In genomic region chr11:108027057-108027456, GRCh38 we compare ENCODE assay signal across 23 cellular contexts. TPM values are rescaled to one million over a fixed set of nuclear protein-coding genes. Genes with fewer than 3 reads are reported as not detected.
DNase-seq lines count a peak whose midpoint lies in the region; ATAC-seq, FAIRE-seq and TF ChIP-seq lines count a peak whose summit lies in the region.
"Had no signal": no experiment of that assay in that cellular context is flagged by ENCODE, and none has a peak within 500 bp of the region (broad histone marks: within the 10 kb centered on the region; RNA-seq: fewer than 3 reads in every experiment).

No MANE protein-coding gene starts in this region.

- H3K27ac Mint-ChIP-seq in H9 (no peak overlapping the region), endothelial cell (ENCODE audit: unreplicated experiment) (peak overlapping the region; percentile 50)
- H3K27ac Mint-ChIP-seq: memory B cell had no signal

- no peak overlapping the region for H2BK120ac ChIP-seq in H9 (ENCODE audit: low read depth, low read length, poor library complexity, severe bottlenecking)

- H3K56ac ChIP-seq in H9 (ENCODE audit: insufficient read length, low read depth, low read length): no peak overlapping the region

- H3K36me3 ChIP-seq in A673 (ENCODE audit: insufficient read depth, low read length, poor library complexity, severe bottlenecking): no peaks in the 10 kb centered on the region
- H3K36me3 ChIP-seq in PC-3 (ENCODE audit: low read depth, low read length): peaks cover 9% of the 10 kb centered on the region; the same call in 1 of the 2 replicates
- H3K36me3 ChIP-seq: Peyer's patch, upper lobe of right lung had no signal

- no peak overlapping the region for H4K5ac ChIP-seq in H9 (ENCODE audit: insufficient read length, low read depth, low read length)

- H4K20me1 ChIP-seq in H9 (ENCODE audit: control insufficient read depth, insufficient read depth, insufficient read length): no peaks in the 10 kb centered on the region
- H4K20me1 ChIP-seq in PC-3 (ENCODE audit: low read length): peaks cover 28% of the 10 kb centered on the region

- peaks cover 17 to 34% of the 10 kb centered on the region in 2 experiments for H3K4me1 Mint-ChIP-seq in H9
- H3K4me1 Mint-ChIP-seq in endothelial cell (ENCODE audit: unreplicated experiment): peaks cover 36% of the 10 kb centered on the region

- H3K27me3 Mint-ChIP-seq in H9 (ENCODE audit: low read depth) (no peaks in the 10 kb centered on the region), endothelial cell (ENCODE audit: unreplicated experiment) (peaks cover 6% of the 10 kb centered on the region)
- H3K27me3 Mint-ChIP-seq: memory B cell had no signal

- no peak for ATAC-seq in PC-3
- ATAC-seq: natural killer cell, upper lobe of right lung had no signal

- H3K23ac ChIP-seq in H9 (ENCODE audit: insufficient read length, low read depth, low read length): no peak overlapping the region

- no peak overlapping the region for H3K4ac ChIP-seq in H9 (ENCODE audit: low read depth, low read length)

- H3K79me1 ChIP-seq in H9 (ENCODE audit: insufficient read depth, low read depth, low read length, poor library complexity, severe bottlenecking): peaks cover 9% of the 10 kb centered on the region

- no peaks in the 10 kb centered on the region for H3F3A ChIP-seq in PC-3 (ENCODE audit: low read length, unreplicated experiment)

- CTCF ChIA-PET in A673 (lab: Charles Lee) (interaction anchor here (0.6 kb wide), 1 partner anchor 56 kb away, joined by 3 read pairs; no protein-coding TSS in a partner anchor), PC-3 (lab: Charles Lee) (interaction anchor here (0.6 kb wide), 1 partner anchor 9 kb away, joined by 4 read pairs; no protein-coding TSS in a partner anchor)

- H2AK5ac ChIP-seq in H9 (ENCODE audit: insufficient read length, low read length): no peak overlapping the region

- peaks cover 7 to 18% (median 10%) of the 10 kb centered on the region in 3 experiments; a peak in 6 of 7 replicates for H3K36me3 Mint-ChIP-seq in H9 (ENCODE audit: insufficient read depth in 1 of 3, low read depth in 3 of 3)
- H3K36me3 Mint-ChIP-seq in endothelial cell (ENCODE audit: low read depth, unreplicated experiment): peaks cover 12% of the 10 kb centered on the region
- H3K36me3 Mint-ChIP-seq: natural killer cell had no signal

- H2BK15ac ChIP-seq in H9 (ENCODE audit: low read depth, low read length): no peak overlapping the region

- peak; percentile 39 for TF ChIP-seq CTCF in A673 (conservative IDR thresholded peaks at IDR 0.05; ENCODE audit: low read depth, low read length)
- peak; percentile 53; the same call in 2 of the 3 replicates for TF ChIP-seq CTCF in H9 (conservative IDR thresholded peaks at IDR 0.05)
- TF ChIP-seq CTCF in PC-3 (conservative IDR thresholded peaks at IDR 0.05; ENCODE audit: low read depth, low read length): peak; percentile 51
- TF ChIP-seq CTCF in endothelial cell (IDR thresholded peaks at IDR 0.05; ENCODE audit: unreplicated experiment): no peak

- TF ChIP-seq POLR2A in GM12892 (IDR thresholded peaks at IDR 0.05; ENCODE audit: low read depth, low read length): no peak

- WGBS in H9 (ENCODE audit: extremely low coverage, insufficient read length, low lambda C conversion rate): no CpG with 5 or more reads among the region's 7 CpGs

- H3K27me3 ChIP-seq in A673 (replicated peaks; ENCODE audit: insufficient read depth, low read depth, low read length, poor library complexity) (no peaks in the 10 kb centered on the region), H9 (ENCODE audit: insufficient read depth, low read length) (no peaks in the 10 kb centered on the region), PC-3 (ENCODE audit: low read length) (no peaks in the 10 kb centered on the region)
- H3K27me3 ChIP-seq: Peyer's patch, upper lobe of right lung had no signal

- H3K79me2 ChIP-seq in H9 (ENCODE audit: insufficient read depth, low read length): peaks cover 8% of the 10 kb centered on the region; the same call in 1 of the 2 replicates
- H3K79me2 ChIP-seq in PC-3 (ENCODE audit: low read length): peaks cover 99% of the 10 kb centered on the region

- H3K27ac ChIP-seq in A673 (ENCODE audit: low read depth, low read length, poor library complexity, severe bottlenecking) (no peak overlapping the region), H9 (ENCODE audit: insufficient read length, low read depth, low read length) (no peak overlapping the region), PC-3 (ENCODE audit: low read length) (no peak overlapping the region), caudate nucleus (ENCODE audit: low read depth, low read length) (no peak overlapping the region)
- H3K27ac ChIP-seq: Peyer's patch, upper lobe of right lung had no signal

- no peak overlapping the region for H3K4me3 Mint-ChIP-seq in H9
- H3K4me3 Mint-ChIP-seq in endothelial cell (ENCODE audit: unreplicated experiment): no peak overlapping the region
- H3K4me3 Mint-ChIP-seq: memory B cell, natural killer cell had no signal

- no peak for FAIRE-seq in GM12892 (lab: Jason Lieb, UNC)
- FAIRE-seq: islet of Langerhans had no signal

- no peak overlapping the region for H2BK5ac ChIP-seq in H9 (ENCODE audit: insufficient read length, low read length)

- no peak overlapping the region for H3K18ac ChIP-seq in H9 (ENCODE audit: insufficient read length, low read depth, low read length)

- H2AFZ ChIP-seq in H9 (ENCODE audit: low read length) (no peak overlapping the region), PC-3 (ENCODE audit: low read length) (no peak overlapping the region)

- H3K4me1 ChIP-seq in A673 (ENCODE audit: insufficient read depth, low read length, poor library complexity, severe bottlenecking) (no peaks in the 10 kb centered on the region), H9 (ENCODE audit: insufficient read depth, low read length) (no peaks in the 10 kb centered on the region; the same call in 1 of the 2 replicates), PC-3 (ENCODE audit: insufficient read depth, low read length) (no peaks in the 10 kb centered on the region)
- H3K4me1 ChIP-seq: upper lobe of right lung had no signal

- no peaks in the 10 kb centered on the region for H3K9me2 ChIP-seq in PC-3 (replicated peaks; ENCODE audit: low read length)

- H3K9me3 Mint-ChIP-seq in H9 (no peaks in the 10 kb centered on the region), endothelial cell (ENCODE audit: unreplicated experiment) (no peaks in the 10 kb centered on the region)

- no peak overlapping the region for H3K4me3 ChIP-seq in A673 (ENCODE audit: low read depth, low read length, poor library complexity, severe bottlenecking)
- H3K4me3 ChIP-seq in PC-3 (ENCODE audit: low read length): no peak overlapping the region
- H3K4me3 ChIP-seq: Peyer's patch, upper lobe of right lung had no signal

- H2BK12ac ChIP-seq in H9 (ENCODE audit: insufficient read length, low read depth, low read length): no peak overlapping the region

- no peak overlapping the region for H3T11ph ChIP-seq in H9 (ENCODE audit: low read length)

- POLR2A ChIA-PET in A673 (lab: Charles Lee; ENCODE audit: low non-redundant PET): no interaction called here
- POLR2A ChIA-PET in PC-3 (lab: Charles Lee; ENCODE audit: unreplicated experiment): no interaction called here

- H3K4me2 ChIP-seq in H9 (ENCODE audit: insufficient read depth, insufficient read length, low read length) (no peak overlapping the region), PC-3 (ENCODE audit: low read length) (no peak overlapping the region)

- intact Hi-C loops in A673 (cut with micrococcal nuclease; ENCODE audit: unreplicated experiment): no loop called here
- intact Hi-C loops in PC-3 (cut with micrococcal nuclease): no loop called here

- H3K9me3 ChIP-seq in A673 (ENCODE audit: low read depth, low read length, poor library complexity, severe bottlenecking) (no peaks in the 10 kb centered on the region), H9 (ENCODE audit: control insufficient read depth, low read depth, low read length) (no peaks in the 10 kb centered on the region), PC-3 (ENCODE audit: low read length) (no peaks in the 10 kb centered on the region)
- H3K9me3 ChIP-seq: Peyer's patch, upper lobe of right lung had no signal

- H4K91ac ChIP-seq in H9 (ENCODE audit: insufficient read length, low read depth, low read length): no peak overlapping the region

- DNase-seq in A673 (ENCODE audit: low spot score) (peak; percentile 21), H9 (no peak), PC-3 (no peak), endothelial cell (ENCODE audit: low spot score) (no peak), caudate nucleus (lab: John Stamatoyannopoulos, UW) (no peak), GM12892 (ENCODE audit: insufficient read length) (no peak), NCI-H2081 (lab: John Stamatoyannopoulos, UW) (no peak), AG08395 (ENCODE audit: low spot score) (no peak)
- DNase-seq: activated CD4-positive, alpha-beta T cell treated with anti-CD3 and anti-CD28 coated beads for 48 hours; activated CD8-positive, alpha-beta memory T cell treated with anti-CD3 and anti-CD28 coated beads, Interleukin-2, amount 50 U/mL, for 4 hours; activated effector memory CD4-positive, alpha-beta T cell treated with anti-CD3 and anti-CD28 coated beads, Interleukin-2, amount 50 U/mL, for 16 hours; COR-L47; effector memory CD4-positive, alpha-beta T cell; GF-D8; natural killer cell; NCI-H1417 treated with DMSO at 0.1 percent for 48 hours; NCI-H2171 treated with DMSO at 0.1 percent for 48 hours; NCI-H748 treated with DMSO at 0.1 percent for 48 hours; Peyer's patch; posterior cingulate gyrus; upper lobe of right lung had no signal

- BruUV-seq in A673 (replicated peaks; lab: Mats Ljungman, UMichigan): no TSS peak
- BruUV-seq in PC-3 (replicated peaks; lab: Mats Ljungman, UMichigan): no TSS peak

- no peak overlapping the region for H3K14ac ChIP-seq in H9 (ENCODE audit: insufficient read depth, low read length)

- H3K9ac ChIP-seq in H9 (ENCODE audit: extremely low read depth, insufficient read length, low read length) (no peak overlapping the region), PC-3 (ENCODE audit: low read length) (no peak overlapping the region)

- no peak overlapping the region for H2BK20ac ChIP-seq in H9 (ENCODE audit: low read depth, low read length, poor library complexity, severe bottlenecking)

- H4K8ac ChIP-seq in H9 (replicated peaks; ENCODE audit: insufficient read length, low read depth, low read length): no peak overlapping the region

- H3K23me2 ChIP-seq in H9 (ENCODE audit: insufficient read length, low read depth, low read length, poor library complexity, severe bottlenecking): no peaks in the 10 kb centered on the region

RNA-seq across cellular contexts. Expression of gene CUL5, which starts 18.4 kb away (rescaled TPM):
- total RNA-seq in A673 (2021) (62.3 and 63.1 TPM in 2 replicates), H9 (2021) (37.3 and 37.7 TPM in 2 replicates), PC-3 (2014; rRNA removed) (32.1 and 37.0 TPM in 2 replicates), endothelial cell (ENCODE audit: unreplicated experiment) (38.9 TPM)
- polyA plus RNA-seq in GM12892 (2012; ENCODE audit: missing spikeins): 15.8 TPM
